Comparison of ENCODE assay signal across 27 cellular contexts in the genomic region with DNA sequence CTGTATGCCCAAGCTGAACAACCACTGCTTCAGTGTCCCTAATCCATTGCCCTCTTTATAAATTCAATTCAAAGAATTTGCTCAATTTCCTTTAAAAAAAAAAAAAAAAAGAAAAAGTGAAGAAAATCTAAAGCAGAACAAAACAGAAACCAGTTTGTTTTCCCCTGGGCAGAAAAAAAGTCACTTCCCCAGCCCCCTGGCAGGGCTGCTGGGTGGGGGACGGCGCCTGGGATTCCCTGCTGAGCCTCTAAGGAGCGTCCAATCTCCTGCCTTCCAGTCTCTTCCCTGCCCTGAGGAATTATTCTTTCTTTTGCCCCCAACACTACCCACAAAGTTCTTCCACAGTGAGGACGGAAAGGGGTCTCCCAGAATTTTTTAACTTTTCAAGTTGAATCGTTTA. TPM values are rescaled to one million over a fixed set of nuclear protein-coding genes. Genes with fewer than 3 reads are reported as not detected.
DNase-seq lines count a peak whose midpoint lies in the region; ATAC-seq, FAIRE-seq and TF ChIP-seq lines count a peak whose summit lies in the region.
"Had no signal": no experiment of that assay in that cellular context is flagged by ENCODE, and none has a peak within 500 bp of the region (broad histone marks: within the 10 kb centered on the region; RNA-seq: fewer than 3 reads in every experiment).

No MANE protein-coding gene starts in this region.

- intact Hi-C loops in CD4-positive, alpha-beta T cell (cut with DNase I, micrococcal nuclease) = no loop called here

- H3K4me1 ChIP-seq in GM23248 (ENCODE audit: insufficient read depth) = peaks cover 81% of the 10 kb centered on the region
- peaks cover 68% of the 10 kb centered on the region for H3K4me1 ChIP-seq in astrocyte (ENCODE audit: insufficient read depth, low read length)
- H3K4me1 ChIP-seq in mesendoderm (ENCODE audit: control insufficient read depth, low read depth, low read length) = peaks cover 31% of the 10 kb centered on the region
- no peaks in the 10 kb centered on the region for H3K4me1 ChIP-seq in HAP-1

- WGBS in GM23248 (ENCODE audit: low coverage in 1 of 2, low lambda C conversion rate in 2 of 2, missing lambda C conversion rate in 2 of 2), 2 experiments = 49 to 59% methylated on average over 5 of the region's 5 CpGs
- no CpG with 5 or more reads among the region's 5 CpGs for WGBS in mesendoderm (ENCODE audit: extremely low coverage, insufficient coverage, low lambda C conversion rate)

- H3K36me3 ChIP-seq in GM23248 (ENCODE audit: low read depth) = no peaks in the 10 kb centered on the region
- no peaks in the 10 kb centered on the region for H3K36me3 ChIP-seq in astrocyte (ENCODE audit: insufficient read depth, low read length)
- H3K36me3 ChIP-seq in mesendoderm (ENCODE audit: control insufficient read depth, insufficient read depth, low read length) = no peaks in the 10 kb centered on the region
- no peaks in the 10 kb centered on the region for H3K36me3 ChIP-seq in HAP-1 (replicated peaks)
- H3K36me3 ChIP-seq: esophagus squamous epithelium, vagina had no signal

- H4K20me1 ChIP-seq in GM23248 (ENCODE audit: insufficient read depth) = no peaks in the 10 kb centered on the region
- H4K20me1 ChIP-seq in astrocyte (ENCODE audit: insufficient read depth, low read length) = no peaks in the 10 kb centered on the region

- H3K4me2 ChIP-seq in GM23248 (ENCODE audit: unreplicated experiment) (no peak overlapping the region), astrocyte (ENCODE audit: low read length) (no peak overlapping the region), mesendoderm (ENCODE audit: low read length) (no peak overlapping the region)

- H2AFZ ChIP-seq in GM23248 = peak overlapping the region; percentile 25; the same call in 1 of the 2 replicates
- no peak overlapping the region for H2AFZ ChIP-seq in astrocyte (ENCODE audit: low read depth, low read length)

- peak overlapping the region; percentile 41 for H2BK5ac ChIP-seq in mesendoderm (ENCODE audit: low read length)

- H3K9ac ChIP-seq in GM23248 = peak overlapping the region; percentile 61
- peak overlapping the region; percentile 35 for H3K9ac ChIP-seq in astrocyte (ENCODE audit: low read length)
- no peak overlapping the region for H3K9ac ChIP-seq in mesendoderm (ENCODE audit: low read length)

- H3K9me3 ChIP-seq in GM23248 (ENCODE audit: low read depth) = no peaks in the 10 kb centered on the region
- H3K9me3 ChIP-seq in astrocyte (ENCODE audit: insufficient read depth, low read depth, low read length) = peaks cover 7% of the 10 kb centered on the region
- no peaks in the 10 kb centered on the region for H3K9me3 ChIP-seq in HAP-1
- no peaks in the 10 kb centered on the region for H3K9me3 ChIP-seq in CD4-positive, alpha-beta T cell (ENCODE audit: control insufficient read depth, low read length)
- H3K9me3 ChIP-seq: esophagus squamous epithelium, vagina had no signal

- no peaks in the 10 kb centered on the region for H3K27me3 Mint-ChIP-seq in astrocyte (ENCODE audit: low read depth, unreplicated experiment)
- H3K27me3 Mint-ChIP-seq in CD4-positive, alpha-beta T cell = no peaks in the 10 kb centered on the region
- no peaks in the 10 kb centered on the region for H3K27me3 Mint-ChIP-seq in activated T-cell treated with anti-CD3 and anti-CD28 coated beads, Interleukin-2, amount 50 U/mL, for 4 hours (ENCODE audit: low read depth)
- H3K27me3 Mint-ChIP-seq: activated CD4-positive, alpha-beta memory T cell treated with anti-CD3 and anti-CD28 coated beads for 36 hours; brain had no signal

- H3K4ac ChIP-seq in mesendoderm (ENCODE audit: low read depth, low read length) = no peak overlapping the region

- H4K5ac ChIP-seq in mesendoderm (ENCODE audit: low read length) = no peak overlapping the region

- H3K4me3 ChIP-seq in GM23248 (no peak overlapping the region), astrocyte (ENCODE audit: insufficient read depth, low read depth, low read length) (no peak overlapping the region), mesendoderm (ENCODE audit: low read length) (no peak overlapping the region), HAP-1 (no peak overlapping the region)
- H3K4me3 ChIP-seq: esophagus squamous epithelium, skin epidermis, vagina had no signal

- H3K27ac ChIP-seq in GM23248 (peak overlapping the region; percentile 96), astrocyte (ENCODE audit: low read depth, low read length) (peak overlapping the region; percentile 76), mesendoderm (ENCODE audit: low read depth, low read length) (peak overlapping the region; percentile 86)
- no peak overlapping the region for H3K27ac ChIP-seq in CD4-positive, alpha-beta T cell (ENCODE audit: low read depth, low read length)

- H3K56ac ChIP-seq in mesendoderm (ENCODE audit: low read length) = peak overlapping the region; percentile 53

- in situ Hi-C loops in GM23248 (cut with MboI) (no loop called here), HAP-1 (cut with MboI; ENCODE audit: low sequenced_read_pairs) (no loop called here)

- H3K4me1 Mint-ChIP-seq in astrocyte (ENCODE audit: low read depth, unreplicated experiment) = peaks cover 59% of the 10 kb centered on the region
- no peaks in the 10 kb centered on the region for H3K4me1 Mint-ChIP-seq in CD4-positive, alpha-beta T cell (ENCODE audit: low read depth)
- peaks cover 5% of the 10 kb centered on the region for H3K4me1 Mint-ChIP-seq in activated T-cell treated with anti-CD3 and anti-CD28 coated beads, Interleukin-2, amount 50 U/mL, for 4 hours (ENCODE audit: low read depth)

- H2AK5ac ChIP-seq in mesendoderm (ENCODE audit: low read length) = no peak overlapping the region

- ATAC-seq in CD4-positive, alpha-beta T cell (ENCODE audit: poor library complexity) = no peak
- no peak for ATAC-seq in activated T-cell treated with anti-CD3 and anti-CD28 coated beads, Interleukin-2, amount 50 U/mL, for 4 hours
- ATAC-seq: activated CD4-positive, CD25-positive, alpha-beta regulatory T cell treated with anti-CD3 and anti-CD28 coated beads, Interleukin-2, amount 50 U/mL, for 24 hours had no signal

- H3K79me2 ChIP-seq in GM23248 (ENCODE audit: insufficient read depth) (no peaks in the 10 kb centered on the region), astrocyte (ENCODE audit: insufficient read depth, low read length) (peaks cover 5% of the 10 kb centered on the region), mesendoderm (ENCODE audit: control insufficient read depth, insufficient read depth, low read length) (no peaks in the 10 kb centered on the region)

- DNase-seq in A172 (ENCODE audit: low spot score) (peak; percentile 33), GM23248 (peak; percentile 45), astrocyte (ENCODE audit: low read depth) (no peak), mesendoderm (no peak), HAP-1 (ENCODE audit: low spot score in 2 of 2) (no peak)
- DNase-seq in CD4-positive, alpha-beta T cell = no peak
- DNase-seq in effector CD8-positive, alpha-beta T cell (lab: John Stamatoyannopoulos, UW) = no peak
- no peak for DNase-seq in activated T-cell treated with anti-CD3 and anti-CD28 coated beads, Interleukin-2, amount 50 U/mL, for 4 hours
- DNase-seq: activated effector memory CD4-positive, alpha-beta T cell treated with anti-CD3 and anti-CD28 coated beads, Interleukin-2, amount 50 U/mL, for 16 hours; esophagus squamous epithelium; KBM-7; MM.1S; NCI-H1417 treated with DMSO at 0.1 percent for 48 hours; NCI-H2107; NCI-H446; SHP77; stimulated activated CD4-positive, alpha-beta T cell treated with anti-CD3 and anti-CD28 coated beads, Interleukin-1b, Interleukin-23, amount 100 ng/mL, for 48 hours; substantia nigra had no signal

- no peak for TF ChIP-seq CTCF in astrocyte (IDR thresholded peaks at IDR 0.05; ENCODE audit: insufficient read depth, low read depth, low read length)
- TF ChIP-seq CTCF in CD4-positive, alpha-beta T cell (IDR thresholded peaks at IDR 0.05) = no peak

- H4K8ac ChIP-seq in mesendoderm (ENCODE audit: low read depth, low read length) = no peak overlapping the region

- peak overlapping the region; percentile 71 for H3K18ac ChIP-seq in mesendoderm (ENCODE audit: low read length)

- peaks cover 71% of the 10 kb centered on the region for H3F3A ChIP-seq in GM23248 (ENCODE audit: insufficient read depth)

- CTCF ChIA-PET in CD4-positive, alpha-beta T cell (lab: Charles Lee) = no interaction called here

- no peaks in the 10 kb centered on the region for H3K9me2 ChIP-seq in GM23248 (ENCODE audit: insufficient read depth)

- no peak for FAIRE-seq in astrocyte (lab: Jason Lieb, UNC)
- FAIRE-seq: colon, GM12892, islet of Langerhans had no signal

- H3K23ac ChIP-seq in mesendoderm (ENCODE audit: low read length) = no peak overlapping the region

- POLR2A ChIA-PET in CD4-positive, alpha-beta T cell (lab: Charles Lee) = no interaction called here

- peaks cover 43% of the 10 kb centered on the region for H3K36me3 Mint-ChIP-seq in astrocyte (ENCODE audit: low read depth, unreplicated experiment)
- no peaks in the 10 kb centered on the region for H3K36me3 Mint-ChIP-seq in CD4-positive, alpha-beta T cell (ENCODE audit: low read depth)
- no peaks in the 10 kb centered on the region for H3K36me3 Mint-ChIP-seq in activated T-cell treated with anti-CD3 and anti-CD28 coated beads, Interleukin-2, amount 50 U/mL, for 4 hours (ENCODE audit: insufficient read depth)
- H3K36me3 Mint-ChIP-seq: activated CD4-positive, alpha-beta memory T cell treated with anti-CD3 and anti-CD28 coated beads for 36 hours; CD14-positive monocyte had no signal

- no peak overlapping the region for H3K4me3 Mint-ChIP-seq in astrocyte (ENCODE audit: unreplicated experiment)
- no peak overlapping the region for H3K4me3 Mint-ChIP-seq in CD4-positive, alpha-beta T cell
- no peak overlapping the region for H3K4me3 Mint-ChIP-seq in activated T-cell treated with anti-CD3 and anti-CD28 coated beads, Interleukin-2, amount 50 U/mL, for 4 hours
- H3K4me3 Mint-ChIP-seq: activated CD4-positive, alpha-beta memory T cell treated with anti-CD3 and anti-CD28 coated beads for 36 hours; brain; CD14-positive monocyte had no signal

- no peak overlapping the region for H2BK120ac ChIP-seq in mesendoderm (ENCODE audit: low read depth, low read length)

- no peaks in the 10 kb centered on the region for H3K27me3 ChIP-seq in GM23248 (replicated peaks; ENCODE audit: insufficient read depth)
- no peaks in the 10 kb centered on the region for H3K27me3 ChIP-seq in astrocyte (ENCODE audit: insufficient read depth, low read length)
- no peaks in the 10 kb centered on the region for H3K27me3 ChIP-seq in mesendoderm (ENCODE audit: insufficient read depth, low read length, poor library complexity)
- no peaks in the 10 kb centered on the region for H3K27me3 ChIP-seq in HAP-1 (ENCODE audit: low read depth)
- no peaks in the 10 kb centered on the region for H3K27me3 ChIP-seq in CD4-positive, alpha-beta T cell (ENCODE audit: control insufficient read depth, insufficient read depth, low read length)
- H3K27me3 ChIP-seq: esophagus squamous epithelium, vagina had no signal

- H2BK15ac ChIP-seq in mesendoderm (replicated peaks; ENCODE audit: low read depth) = no peak overlapping the region

- peak overlapping the region; percentile 47 for H3K27ac Mint-ChIP-seq in astrocyte (ENCODE audit: unreplicated experiment)
- no peak overlapping the region for H3K27ac Mint-ChIP-seq in CD4-positive, alpha-beta T cell
- H3K27ac Mint-ChIP-seq: activated CD4-positive, alpha-beta memory T cell treated with anti-CD3 and anti-CD28 coated beads for 36 hours; brain; CD14-positive monocyte had no signal

- peaks cover 4% of the 10 kb centered on the region for H3K9me3 Mint-ChIP-seq in astrocyte (ENCODE audit: unreplicated experiment)
- H3K9me3 Mint-ChIP-seq in CD4-positive, alpha-beta T cell = no peaks in the 10 kb centered on the region
- H3K9me3 Mint-ChIP-seq in activated T-cell treated with anti-CD3 and anti-CD28 coated beads, Interleukin-2, amount 50 U/mL, for 4 hours = no peaks in the 10 kb centered on the region
- H3K9me3 Mint-ChIP-seq: activated CD4-positive, alpha-beta memory T cell treated with anti-CD3 and anti-CD28 coated beads for 36 hours had no signal

- H3K79me1 ChIP-seq in mesendoderm (ENCODE audit: low read length) = no peaks in the 10 kb centered on the region

RNA-seq across cellular contexts. Expression of a gene that starts 23.9 kb away (rescaled TPM):
- total RNA-seq in A172 (2014; rRNA removed; shearing (Covaris generic)) = 439 and 474 TPM in 2 replicates
- 189 and 225 TPM in 2 replicates for total RNA-seq in GM23248 (2014; rRNA removed; shearing (Covaris generic))
- polyA plus RNA-seq in GM23248 (2016; fragmentation: Nextera tagmentation; extraction: Ambion mirVana) = 237 and 239 TPM in 2 replicates
- 307 and 328 TPM in 2 replicates for total RNA-seq in astrocyte
- 17.5 TPM for polyA plus RNA-seq in mesendoderm (2013, experiment 1 of 2)
- 17.2 TPM for polyA plus RNA-seq in mesendoderm (2013, experiment 2 of 2)
- total RNA-seq in CD4-positive, alpha-beta T cell = under 1 TPM; 0.61 to 0.71 TPM
- under 1 TPM; 0.34 to 0.51 (median 0.35) TPM for total RNA-seq in activated T-cell treated with anti-CD3 and anti-CD28 coated beads, Interleukin-2, amount 50 U/mL, for 4 hours
- total RNA-seq: activated CD4-positive, alpha-beta memory T cell treated with anti-CD3 and anti-CD28 coated beads for 36 hours had no signal
- polyA plus RNA-seq: CD14-positive monocyte had no signal

Comparison
In these comparisons a context has a peak if more than half of its experiments do, and no peak if none do; other contexts are left out.
1. DNase-seq: peak in A172 (single experiment) and GM23248 (single experiment); none in astrocyte (single experiment), mesendoderm (single experiment), HAP-1 (0 of 2), CD4-positive, alpha-beta T cell (0 of 10), effector CD8-positive, alpha-beta T cell (single experiment) and activated T-cell treated with anti-CD3 and anti-CD28 coated beads, Interleukin-2, amount 50 U/mL, for 4 hours (single experiment).
2. RNA of a gene that starts 23.9 kb away (total RNA-seq): 439 to 474 TPM in A172, 307 to 328 TPM in astrocyte and 189 to 225 TPM in GM23248; 0.61 to 0.71 TPM in CD4-positive, alpha-beta T cell and 0.34 to 0.51 TPM in activated T-cell treated with anti-CD3 and anti-CD28 coated beads, Interleukin-2, amount 50 U/mL, for 4 hours; every median in the first group is over 100 times any median in the second.